ENCODE assay signal across 32 cellular contexts in genomic region chr7:395643-396042, GRCh38.
"Had no signal": no experiment of that assay in that cellular context is flagged by ENCODE, and none has a peak within 500 bp of the region (broad histone marks: within the 10 kb centered on the region; RNA-seq: fewer than 3 reads in every experiment).

No MANE protein-coding gene starts in this region.

- H3K4me3 ChIP-seq: ascending aorta, cardiac muscle cell had no signal

- H3K27ac ChIP-seq: ascending aorta, cardiac muscle cell, VCaP had no signal

- FAIRE-seq: bronchial epithelial cell, TTC549 had no signal

- DNase-seq: activated CD4-positive, alpha-beta memory T cell treated with anti-CD3 and anti-CD28 coated beads, Interleukin-2, amount 10 ng/mL, durations not matched to agents 7 days and 5 days; activated CD4-positive, alpha-beta T cell treated with anti-CD3 and anti-CD28 coated beads for 1 hour; activated CD4-positive, alpha-beta T cell treated with anti-CD3 and anti-CD28 coated beads for 36 hours; activated CD4-positive, alpha-beta T cell treated with anti-CD3 and anti-CD28 coated beads for 48 hours; activated CD4-positive, alpha-beta T cell treated with anti-CD3 and anti-CD28 coated beads, Interleukin-2, amount 10 ng/mL, durations not matched to agents 7 days and 5 days; activated CD4-positive, alpha-beta T cell treated with anti-CD3 and anti-CD28 coated beads, Interleukin-2, amount 50 U/mL, for 48 hours; activated CD4-positive, CD25-positive, alpha-beta regulatory T cell; activated CD8-positive, alpha-beta memory T cell treated with anti-CD3 and anti-CD28 coated beads for 24 hours; activated CD8-positive, alpha-beta memory T cell treated with anti-CD3 and anti-CD28 coated beads, Interleukin-2, amount 10 ng/mL, durations not matched to agents 7 days and 5 days; activated CD8-positive, alpha-beta memory T cell treated with anti-CD3 and anti-CD28 coated beads, Interleukin-2, amount 50 U/mL, for 48 hours; activated CD8-positive, alpha-beta T cell treated with anti-CD3 and anti-CD28 coated beads, Interleukin-2, amount 10 ng/mL, durations not matched to agents 7 days and 5 days; activated effector memory CD4-positive, alpha-beta T cell treated with Interleukin-2 at 50 U/mL for 16 hours; activated gamma-delta T cell; activated naive CD4-positive, alpha-beta T cell treated with anti-CD3 and anti-CD28 coated beads, Interleukin-2, amount 10 ng/mL, durations not matched to agents 7 days and 5 days; activated naive CD4-positive, alpha-beta T cell treated with Interleukin-2 at 50 U/mL for 16 hours; activated naive CD8-positive, alpha-beta T cell treated with anti-CD3 and anti-CD28 coated beads, Interleukin-2, amount 10 ng/mL, durations not matched to agents 7 days and 5 days; activated naive CD8-positive, alpha-beta T cell treated with anti-CD3 and anti-CD28 coated beads, Interleukin-2, amount 50 U/mL, for 24 hours; activated T-cell treated with anti-CD3 and anti-CD28 coated beads, Interleukin-2, amount 50 U/mL, for 24 hours; activated T-cell treated with anti-CD3 and anti-CD28 coated beads, Interleukin-2, amount 50 U/mL, for 48 hours; amygdala; anterior cingulate cortex; caudate nucleus; cerebellar nuclear complex; T-helper 1 cell; T-helper 2 cell; T-helper 9 cell had no signal

- H3K36me3 ChIP-seq: ascending aorta, cardiac muscle cell had no signal

- H3K27me3 ChIP-seq: ascending aorta, cardiac muscle cell had no signal

- ATAC-seq: activated CD4-positive, alpha-beta T cell treated with anti-CD3 and anti-CD28 coated beads for 36 hours; activated CD4-positive, CD25-positive, alpha-beta regulatory T cell treated with anti-CD3 and anti-CD28 coated beads, Interleukin-2, amount 50 U/mL, for 24 hours; activated CD8-positive, alpha-beta memory T cell treated with anti-CD3 and anti-CD28 coated beads, Interleukin-2, amount 10 ng/mL, durations not matched to agents 7 days and 5 days; activated CD8-positive, alpha-beta T cell treated with anti-CD3 and anti-CD28 coated beads, Interleukin-2, amount 10 ng/mL, durations not matched to agents 7 days and 5 days; activated naive CD8-positive, alpha-beta T cell treated with anti-CD3 and anti-CD28 coated beads, Interleukin-2, amount 50 U/mL, for 24 hours had no signal

- H3K4me1 ChIP-seq: ascending aorta had no signal
